ENCODE assay signal across 8 cellular contexts in the genomic region with DNA sequence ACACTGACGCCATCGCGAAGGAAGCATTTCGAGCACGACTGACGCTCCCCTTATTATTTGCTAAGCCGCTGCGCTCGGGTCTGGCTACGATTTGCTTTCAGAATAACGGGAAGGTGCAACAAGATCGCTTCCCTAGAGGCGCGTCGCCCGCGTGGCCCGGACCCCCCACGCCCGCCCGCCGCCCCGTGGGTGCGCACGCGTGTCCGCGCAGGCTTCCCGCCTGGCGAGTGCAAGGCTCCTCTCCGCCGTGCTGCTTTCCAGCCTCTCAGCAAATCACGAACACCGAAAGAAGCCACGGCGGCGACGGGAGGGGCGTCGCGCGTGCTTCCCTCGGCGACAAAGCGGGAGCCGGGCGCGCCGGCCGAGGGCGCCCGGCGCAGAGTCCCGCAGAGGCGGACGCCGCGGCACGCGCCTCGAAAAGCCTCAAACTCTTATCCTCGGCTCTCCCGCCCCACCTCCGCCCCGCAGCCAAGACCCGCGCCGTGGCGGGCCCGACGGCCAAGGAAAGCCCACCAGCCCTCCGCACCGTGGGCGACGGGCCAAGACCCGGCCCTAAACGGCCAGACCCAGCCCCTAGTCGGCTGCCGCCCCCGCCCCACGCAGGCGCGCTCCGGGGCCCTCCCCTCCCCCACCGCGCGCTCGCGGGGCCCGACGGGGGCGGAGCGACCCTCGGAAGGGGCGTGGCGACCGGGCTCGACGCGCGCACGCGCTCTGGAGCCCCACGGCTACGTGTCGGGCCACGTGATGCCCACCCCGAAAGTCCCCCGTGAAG. TPM values are rescaled to one million over a fixed set of nuclear protein-coding genes. Genes with fewer than 3 reads are reported as not detected.
DNase-seq lines count a peak whose midpoint lies in the region; ATAC-seq and TF ChIP-seq lines count a peak whose summit lies in the region.

No MANE protein-coding gene starts in this region.

- H3K4me1 ChIP-seq in NT2/D1 (ENCODE audit: insufficient read depth, insufficient read length) (no peaks in the 10 kb centered on the region), mucosa of descending colon (ENCODE audit: low read depth) (peaks cover 5% of the 10 kb centered on the region)

- peak overlapping the region; percentile 96 to 99 (median 98) for H3K27ac Mint-ChIP-seq in CD14-positive monocyte

- H3K9me3 ChIP-seq in NT2/D1 (ENCODE audit: insufficient read depth, low read length) (0 out of 2 replicates have a peak, but pooled peaks cover 1% of the 10 kb centered on the region), mucosa of descending colon (no peaks in the 10 kb centered on the region)

- H3K4me3 ChIP-seq in NT2/D1 (ENCODE audit: insufficient read length, low read depth), result peak overlapping the region; percentile 64
- peak overlapping the region; percentile 26 for H3K4me3 ChIP-seq in mucosa of descending colon

- H3K27me3 ChIP-seq in NT2/D1 (ENCODE audit: insufficient read depth, insufficient read length), result no peaks in the 10 kb centered on the region

- ATAC-seq in HG03342 (IDR thresholded peaks at IDR 0.05; ENCODE audit: unreplicated experiment), result peak; percentile 45
- peak; percentile 93 for ATAC-seq in mucosa of descending colon

- peaks cover 0 to 3% (median 0%) of the 10 kb centered on the region in 7 donors for H3K9me3 Mint-ChIP-seq in CD14-positive monocyte

- DNase-seq in CD14-positive monocyte (ENCODE audit: low spot score) (peak; percentile 88), NT2/D1 (ENCODE audit: low read depth, low spot score) (no peak), activated T-cell treated with anti-CD3 and anti-CD28 coated beads for 48 hours (ENCODE audit: low read depth) (peak; percentile 89), epithelial cell of prostate (ENCODE audit: low read depth, low spot score) (peak; percentile 61), mucosa of descending colon (peak; percentile 74 to 90 (median 85))
- peak; percentile 81 for DNase-seq in stimulated activated CD8-positive, alpha-beta memory T cell treated with anti-CD3 and anti-CD28 coated beads, Interleukin-2, amount 100 ng/mL, for 48 hours (ENCODE audit: low read depth in 2 of 2)

- intact Hi-C loops in CD14-positive monocyte (cut with micrococcal nuclease), result loop anchor here in 1 of 2 donors (5.0 kb wide), 1 partner anchor 56 kb away; no protein-coding TSS in a partner anchor
- intact Hi-C loops in mucosa of descending colon (cut with DNase I, micrococcal nuclease), result no loop called here

- H3K9ac ChIP-seq in NT2/D1 (ENCODE audit: insufficient read length, low read depth), result peak overlapping the region; percentile 80

- H3K27me3 Mint-ChIP-seq in CD14-positive monocyte (ENCODE audit: low read depth in 3 of 3), result peaks cover 0 to 3% (median 2%) of the 10 kb centered on the region in 3 donors

- H3K36me3 Mint-ChIP-seq in CD14-positive monocyte, result peaks cover 4 to 11% of the 10 kb centered on the region in 2 donors

- peak overlapping the region; percentile 79 to 93 for H3K4me3 Mint-ChIP-seq in CD14-positive monocyte

- peaks cover 27% of the 10 kb centered on the region for H3K4me1 Mint-ChIP-seq in CD14-positive monocyte

- H3K27ac ChIP-seq in epithelial cell of prostate, result peak overlapping the region; percentile 95

- TF ChIP-seq CTCF in CD14-positive monocyte (IDR thresholded peaks at IDR 0.05) (no peak), mucosa of descending colon (IDR thresholded peaks at IDR 0.05) (no peak)

- H3K36me3 ChIP-seq in NT2/D1 (ENCODE audit: insufficient read depth, insufficient read length, low read length), result no peaks in the 10 kb centered on the region
- no peaks in the 10 kb centered on the region for H3K36me3 ChIP-seq in mucosa of descending colon (ENCODE audit: low read depth)

- peak; percentile 63 for TF ChIP-seq POLR2A in GM19099 (IDR thresholded peaks at IDR 0.05; ENCODE audit: extremely low read depth, insufficient read length, low read depth)

RNA-seq across cellular contexts. Expression of a gene that starts 1.0 kb away (rescaled TPM):
- 10 to 100 TPM; 24.3 to 71.8 TPM for polyA plus RNA-seq in CD14-positive monocyte
- total RNA-seq in mucosa of descending colon, result 100 to 1,000 TPM in 1 of 3 donors, 10 to 100 TPM in 2; 11.3 to 129 (median 35.8) TPM
